Comparison of ENCODE assay signal across 18 cellular contexts in the genomic region with DNA sequence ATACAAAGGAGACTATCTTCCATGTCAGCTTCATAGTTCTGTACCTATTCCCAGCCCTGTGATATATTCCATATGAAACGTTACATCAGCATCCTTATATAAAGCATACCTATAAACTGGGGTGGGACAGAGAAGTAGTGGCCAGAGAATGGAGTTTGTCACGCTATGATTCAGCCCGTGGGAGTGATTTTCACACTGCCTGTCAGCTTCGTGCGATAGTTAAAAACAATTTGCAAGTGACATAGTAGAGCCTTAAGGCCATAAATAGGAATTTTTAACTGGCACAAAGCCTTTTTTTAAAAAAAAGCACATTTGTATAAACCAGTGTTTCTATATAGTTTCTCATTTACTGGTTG. TPM values are rescaled to one million over a fixed set of nuclear protein-coding genes. Genes with fewer than 3 reads are reported as not detected.
A peak's percentile ranks its signal among the peaks of the same experiment; 100 is the strongest.
DNase-seq lines count a peak whose midpoint lies in the region; ATAC-seq, FAIRE-seq and TF ChIP-seq lines count a peak whose summit lies in the region.
"Had no signal": no experiment of that assay in that cellular context is flagged by ENCODE, and none has a peak within 500 bp of the region (broad histone marks: within the 10 kb centered on the region; RNA-seq: fewer than 3 reads in every experiment).

No MANE protein-coding gene starts in this region.

- TF ChIP-seq CTCF in A549 (IDR thresholded peaks at IDR 0.05): no peak
- TF ChIP-seq CTCF in HFFc6 (IDR thresholded peaks at IDR 0.05): no peak
- no peak for TF ChIP-seq CTCF in WI38 (IDR thresholded peaks at IDR 0.05; ENCODE audit: low read depth, low read length)
- TF ChIP-seq CTCF in fibroblast of the aortic adventitia (IDR thresholded peaks at IDR 0.05; ENCODE audit: insufficient read depth, low read length): no peak
- no peak for TF ChIP-seq CTCF in ascending aorta (IDR thresholded peaks at IDR 0.05)

- CTCF ChIA-PET in A549 (lab: Yijun Ruan, JAX): no interaction called here

- no peaks in the 10 kb centered on the region for H3K27me3 ChIP-seq in ascending aorta

- H3K9me3 ChIP-seq in A549 (no peaks in the 10 kb centered on the region), ascending aorta (no peaks in the 10 kb centered on the region)

- intact Hi-C loops in ascending aorta (cut with DNase I): no loop called here

- DNase-seq in A549 (ENCODE audit: low read depth in 1 of 2, low spot score in 1 of 2) (no peak), HFFc6 (peak; percentile 33), fibroblast of the aortic adventitia (ENCODE audit: low read depth) (peak; percentile 57), ascending aorta (ENCODE audit: low spot score in 2 of 2) (no peak), CD1c-positive myeloid dendritic cell (ENCODE audit: extremely low spot score) (no peak)
- DNase-seq: activated CD8-positive, alpha-beta T cell treated with anti-CD3 and anti-CD28 coated beads for 36 hours; activated gamma-delta T cell; GOT3; NCI-H1092 treated with DMSO at 0.1 percent for 48 hours; NCI-H446; nucleus accumbens; stimulated activated CD4-positive, alpha-beta T cell treated with anti-CD3 and anti-CD28 coated beads, Interleukin-12 subunit alpha, Interleukin-12 subunit beta, amount 100 ng/mL, for 4 hours; T1000 had no signal

- peak overlapping the region; percentile 62 for H3K4me3 Mint-ChIP-seq in HFFc6
- H3K4me3 Mint-ChIP-seq: activated CD8-positive, alpha-beta T cell treated with anti-CD3 and anti-CD28 coated beads for 36 hours; central memory CD8-positive, alpha-beta T cell; type B pancreatic cell had no signal

- no peaks in the 10 kb centered on the region for H3K36me3 ChIP-seq in ascending aorta

- peaks cover 62% of the 10 kb centered on the region for H3K4me1 Mint-ChIP-seq in HFFc6 (ENCODE audit: low read depth)
- H3K4me1 Mint-ChIP-seq: central memory CD8-positive, alpha-beta T cell had no signal

- no peaks in the 10 kb centered on the region for H3K27me3 Mint-ChIP-seq in HFFc6 (ENCODE audit: insufficient read depth)
- H3K27me3 Mint-ChIP-seq: activated CD8-positive, alpha-beta T cell treated with anti-CD3 and anti-CD28 coated beads for 36 hours; central memory CD8-positive, alpha-beta T cell; type B pancreatic cell had no signal

- H3K9me3 Mint-ChIP-seq in HFFc6: no peaks in the 10 kb centered on the region
- H3K9me3 Mint-ChIP-seq: activated CD8-positive, alpha-beta T cell treated with anti-CD3 and anti-CD28 coated beads for 36 hours; central memory CD8-positive, alpha-beta T cell had no signal

- H3K4me1 ChIP-seq in A549 (peaks cover 71% of the 10 kb centered on the region), ascending aorta (peaks cover 4 to 16% of the 10 kb centered on the region in 2 donors)

- POLR2A ChIA-PET in A549 (lab: Yijun Ruan, JAX): no interaction called here

- TF ChIP-seq EP300 in A549 (IDR thresholded peaks at IDR 0.05): no peak

- peak overlapping the region; percentile 9; the same call in 1 of the 3 replicates for H3K4me2 ChIP-seq in A549

- H3K27ac ChIP-seq in A549 (no peak overlapping the region), ascending aorta (peak overlapping the region in 1 of 2 donors; percentile 7)

- no peak for FAIRE-seq in A549 (lab: Jason Lieb, UNC)

- H3K27ac Mint-ChIP-seq in HFFc6: peak overlapping the region; percentile 85
- H3K27ac Mint-ChIP-seq: activated CD8-positive, alpha-beta T cell treated with anti-CD3 and anti-CD28 coated beads for 36 hours; type B pancreatic cell had no signal

- no peak for ATAC-seq in A549
- ATAC-seq in GM18909 (IDR thresholded peaks at IDR 0.05; ENCODE audit: poor library complexity, unreplicated experiment): no peak
- ATAC-seq in GM18873 (IDR thresholded peaks at IDR 0.05; ENCODE audit: low FRiP score, unreplicated experiment): no peak
- ATAC-seq: activated CD8-positive, alpha-beta T cell treated with anti-CD3 and anti-CD28 coated beads for 36 hours had no signal

- peaks cover 4% of the 10 kb centered on the region; the same call in 1 of the 2 replicates for H3K36me3 Mint-ChIP-seq in HFFc6 (ENCODE audit: low read depth)

- H3K4me3 ChIP-seq in A549 (no peak overlapping the region), WI38 (ENCODE audit: low read depth, low read length) (peak overlapping the region; percentile 21; the same call in 1 of the 2 replicates), fibroblast of the aortic adventitia (ENCODE audit: low read depth, low read length) (no peak overlapping the region), ascending aorta (no peak overlapping the region)

- no peak for TF ChIP-seq RAD21 in A549 (conservative IDR thresholded peaks at IDR 0.05 in 1 of 2, IDR thresholded peaks at IDR 0.05 in 1 of 2)

- 78% methylated on average over 5 of the region's 5 CpGs for WGBS in A549 (ENCODE audit: missing lambda C conversion rate)

- TF ChIP-seq POLR2A in A549 (IDR thresholded peaks at IDR 0.05; ENCODE audit: low read length): no peak

TF ChIP-seq in A549, 52 proteins besides CTCF, POLR2A, EP300 and RAD21 (continues in another document):
- TF ChIP-seq, protein P1, sequence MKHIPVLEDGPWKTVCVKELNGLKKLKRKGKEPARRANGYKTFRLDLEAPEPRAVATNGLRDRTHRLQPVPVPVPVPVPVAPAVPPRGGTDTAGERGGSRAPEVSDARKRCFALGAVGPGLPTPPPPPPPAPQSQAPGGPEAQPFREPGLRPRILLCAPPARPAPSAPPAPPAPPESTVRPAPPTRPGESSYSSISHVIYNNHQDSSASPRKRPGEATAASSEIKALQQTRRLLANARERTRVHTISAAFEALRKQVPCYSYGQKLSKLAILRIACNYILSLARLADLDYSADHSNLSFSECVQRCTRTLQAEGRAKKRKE (CRISPR knock-in tag; IDR thresholded peaks at IDR 0.05; ENCODE audit: low read depth): no peak
- TF ChIP-seq TFCP2L1 (CRISPR knock-in tag; IDR thresholded peaks at IDR 0.05) (no peak), FOSB (CRISPR knock-in tag; IDR thresholded peaks at IDR 0.05) (no peak), SREBF2 (IDR thresholded peaks at IDR 0.05) (no peak), ZFP36 (IDR thresholded peaks at IDR 0.05; ENCODE audit: borderline replicate concordance, partially characterized antibody) (no peak), NR3C1 (IDR thresholded peaks at IDR 0.05) (no peak), JUN (IDR thresholded peaks at IDR 0.05) (no peak), EHMT2 (IDR thresholded peaks at IDR 0.05; ENCODE audit: low read depth) (no peak), MAZ (IDR thresholded peaks at IDR 0.05; ENCODE audit: borderline replicate concordance, low read depth, low read length) (no peak), HEYL (CRISPR knock-in tag; IDR thresholded peaks at IDR 0.05) (no peak), MYC (IDR thresholded peaks at IDR 0.05; ENCODE audit: borderline replicate concordance, low read length) (no peak), FOSL2 (IDR thresholded peaks at IDR 0.05) (no peak), FOSL2 (CRISPR knock-in tag; IDR thresholded peaks at IDR 0.05) (no peak)
- TF ChIP-seq, protein P2, sequence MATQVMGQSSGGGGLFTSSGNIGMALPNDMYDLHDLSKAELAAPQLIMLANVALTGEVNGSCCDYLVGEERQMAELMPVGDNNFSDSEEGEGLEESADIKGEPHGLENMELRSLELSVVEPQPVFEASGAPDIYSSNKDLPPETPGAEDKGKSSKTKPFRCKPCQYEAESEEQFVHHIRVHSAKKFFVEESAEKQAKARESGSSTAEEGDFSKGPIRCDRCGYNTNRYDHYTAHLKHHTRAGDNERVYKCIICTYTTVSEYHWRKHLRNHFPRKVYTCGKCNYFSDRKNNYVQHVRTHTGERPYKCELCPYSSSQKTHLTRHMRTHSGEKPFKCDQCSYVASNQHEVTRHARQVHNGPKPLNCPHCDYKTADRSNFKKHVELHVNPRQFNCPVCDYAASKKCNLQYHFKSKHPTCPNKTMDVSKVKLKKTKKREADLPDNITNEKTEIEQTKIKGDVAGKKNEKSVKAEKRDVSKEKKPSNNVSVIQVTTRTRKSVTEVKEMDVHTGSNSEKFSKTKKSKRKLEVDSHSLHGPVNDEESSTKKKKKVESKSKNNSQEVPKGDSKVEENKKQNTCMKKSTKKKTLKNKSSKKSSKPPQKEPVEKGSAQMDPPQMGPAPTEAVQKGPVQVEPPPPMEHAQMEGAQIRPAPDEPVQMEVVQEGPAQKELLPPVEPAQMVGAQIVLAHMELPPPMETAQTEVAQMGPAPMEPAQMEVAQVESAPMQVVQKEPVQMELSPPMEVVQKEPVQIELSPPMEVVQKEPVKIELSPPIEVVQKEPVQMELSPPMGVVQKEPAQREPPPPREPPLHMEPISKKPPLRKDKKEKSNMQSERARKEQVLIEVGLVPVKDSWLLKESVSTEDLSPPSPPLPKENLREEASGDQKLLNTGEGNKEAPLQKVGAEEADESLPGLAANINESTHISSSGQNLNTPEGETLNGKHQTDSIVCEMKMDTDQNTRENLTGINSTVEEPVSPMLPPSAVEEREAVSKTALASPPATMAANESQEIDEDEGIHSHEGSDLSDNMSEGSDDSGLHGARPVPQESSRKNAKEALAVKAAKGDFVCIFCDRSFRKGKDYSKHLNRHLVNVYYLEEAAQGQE (IDR thresholded peaks at IDR 0.05): no peak

RNA-seq across cellular contexts. Expression of a gene that starts 30.2 kb away (rescaled TPM):
- polyA plus RNA-seq in A549 (2011; rRNA removed) (56.6 and 57.9 TPM in 2 replicates), A549 (2017; fragmentation: RNase III; extraction: RNeasy Plus Mini Kit Qiagen cat#74134 plus additional on column Dnase treatment) (26.7 to 33.4 TPM (median 27.0 TPM) in 3 replicates)
- 23.5 and 29.0 TPM in 2 replicates for polyA plus RNA-seq in A549 (2012; cell fraction: cytosol; rRNA removed)
- polyA plus RNA-seq in A549 (2012; cell fraction: nucleus; rRNA removed): 42.4 and 45.8 TPM in 2 replicates
- 123 and 140 TPM in 2 replicates for polyA minus RNA-seq in A549 (2011; rRNA and poly(A)+ RNA removed)
- 10 to 100 TPM; 35.9 to 48.9 (median 43.5) TPM for total RNA-seq in HFFc6 (2021; fragmentation: NEBNext Ultra II Directional; extraction: Animal tissue kit (Norgen Biotek cat#: 25700))
- total RNA-seq in fibroblast of the aortic adventitia (ENCODE audit: low replicate concordance) (33.3 and 38.0 TPM in 2 replicates), ascending aorta (60.8 TPM)

RNA-seq across cellular contexts. Expression of a gene that starts 30.4 kb away (rescaled TPM):
- polyA plus RNA-seq in A549 (2011; rRNA removed) (0.56 and 0.85 TPM in 2 replicates), A549 (2017; fragmentation: RNase III; extraction: RNeasy Plus Mini Kit Qiagen cat#74134 plus additional on column Dnase treatment) (0.41 to 0.61 TPM (median 0.50 TPM) in 3 replicates)
- 0.26 and 0.45 TPM in 2 replicates for polyA plus RNA-seq in A549 (2012; cell fraction: cytosol; rRNA removed)
- polyA plus RNA-seq in A549 (2012; cell fraction: nucleus; rRNA removed): 0.11 and 0.20 TPM in 2 replicates
- 0.83 and 2.7 TPM in 2 replicates for polyA minus RNA-seq in A549 (2011; rRNA and poly(A)+ RNA removed)
- 1 to 10 TPM in 2 of 6 experiments, under 1 TPM in 4; 0.66 to 1.3 (median 0.84) TPM for total RNA-seq in HFFc6 (2021; fragmentation: NEBNext Ultra II Directional; extraction: Animal tissue kit (Norgen Biotek cat#: 25700))
- total RNA-seq in fibroblast of the aortic adventitia (ENCODE audit: low replicate concordance) (0.72 and 9.1 TPM in 2 replicates), ascending aorta (not detected)
- total RNA-seq: activated CD8-positive, alpha-beta T cell treated with anti-CD3 and anti-CD28 coated beads for 36 hours had no signal

Comparison
In these comparisons a context has a peak if more than half of its experiments do, and no peak if none do; other contexts are left out.
1. DNase-seq: peak in HFFc6 (single experiment) and fibroblast of the aortic adventitia (single experiment); none in A549 (0 of 2), ascending aorta (0 of 2) and CD1c-positive myeloid dendritic cell (single experiment).